In genomic region chr1:58923090-58923470, GRCh38 we compare ENCODE assay signal across 17 cellular contexts.
DNase-seq lines count a peak whose midpoint lies in the region; ATAC-seq and TF ChIP-seq lines count a peak whose summit lies in the region.
"Had no signal": no experiment of that assay in that cellular context is flagged by ENCODE, and none has a peak within 500 bp of the region (broad histone marks: within the 10 kb centered on the region; RNA-seq: fewer than 3 reads in every experiment).

No MANE protein-coding gene starts in this region.

- TF ChIP-seq CTCF in MCF 10A (IDR thresholded peaks at IDR 0.05; ENCODE audit: unreplicated experiment) (no peak), breast epithelium (IDR thresholded peaks at IDR 0.05) (no peak), mesothelial cell of epicardium (IDR thresholded peaks at IDR 0.05; ENCODE audit: unreplicated experiment) (no peak), tibial artery (IDR thresholded peaks at IDR 0.05) (no peak)

- intact Hi-C loops in MCF 10A (cut with micrococcal nuclease) (loop anchor here (10.0 kb wide), 1 partner anchor 772 kb away; no protein-coding TSS in a partner anchor), breast epithelium (cut with DNase I; ENCODE audit: low total_unique reads) (no loop called here), tibial artery (cut with DNase I; ENCODE audit: low total_unique reads) (no loop called here)
- intact Hi-C loops in activated T-helper 2 cell treated with anti-CD3 and anti-CD28 coated beads, Interferon-gamma antibody, Interleukin-2, Interleukin-4, amounts not matched to agents 10 μg/mL and 5 μg/mL and 100 μg/mL, durations not matched to agents 14 hours and 24 hours and 36 hours (cut with micrococcal nuclease): loop anchor here (2.0 kb wide), 1 partner anchor 20 kb away; no protein-coding TSS in a partner anchor

- ATAC-seq in GM18868 (IDR thresholded peaks at IDR 0.05; ENCODE audit: unreplicated experiment): no peak
- ATAC-seq in GM18867 (IDR thresholded peaks at IDR 0.05; ENCODE audit: unreplicated experiment): no peak

- POLR2A ChIA-PET in MCF 10A (lab: Yijun Ruan, JAX): interaction anchor here (0.6 to 3.3 kb wide), 12 partner anchors 8 to 751 kb away, joined by 3 to 38 read pairs (median 8); partner anchors contain the start of gene JUN

- H3K4me1 Mint-ChIP-seq in MCF 10A (ENCODE audit: insufficient read depth, unreplicated experiment) (peaks cover 58% of the 10 kb centered on the region), mesothelial cell of epicardium (peaks cover 47% of the 10 kb centered on the region)
- H3K4me1 Mint-ChIP-seq in activated T-helper 2 cell treated with anti-CD3 and anti-CD28 coated beads, Interferon-gamma antibody, Interleukin-2, Interleukin-4, amounts not matched to agents 10 μg/mL and 5 μg/mL and 100 μg/mL, durations not matched to agents 14 hours and 24 hours and 36 hours (ENCODE audit: low read depth): peaks cover 21% of the 10 kb centered on the region
- H3K4me1 Mint-ChIP-seq: H9 had no signal

- no peaks in the 10 kb centered on the region for H3K4me1 ChIP-seq in breast epithelium
- peaks cover 0 to 19% (median 7%) of the 10 kb centered on the region in 4 donors for H3K4me1 ChIP-seq in tibial artery

- CTCF ChIA-PET in MCF 10A (lab: Yijun Ruan, JAX): interaction anchor here (0.7 kb wide), 1 partner anchor 563 kb away, joined by 3 read pairs; no protein-coding TSS in a partner anchor

- H3K9me3 Mint-ChIP-seq in MCF 10A (ENCODE audit: unreplicated experiment) (no peaks in the 10 kb centered on the region), mesothelial cell of epicardium (no peaks in the 10 kb centered on the region)
- no peaks in the 10 kb centered on the region for H3K9me3 Mint-ChIP-seq in activated T-helper 2 cell treated with anti-CD3 and anti-CD28 coated beads, Interferon-gamma antibody, Interleukin-2, Interleukin-4, amounts not matched to agents 10 μg/mL and 5 μg/mL and 100 μg/mL, durations not matched to agents 14 hours and 24 hours and 36 hours
- H3K9me3 Mint-ChIP-seq: activated naive CD4-positive, alpha-beta T cell treated with anti-CD3 and anti-CD28 coated beads for 36 hours had no signal

- H3K27me3 Mint-ChIP-seq in MCF 10A (ENCODE audit: insufficient read depth, unreplicated experiment) (no peaks in the 10 kb centered on the region), mesothelial cell of epicardium (ENCODE audit: low read depth) (no peaks in the 10 kb centered on the region)
- no peaks in the 10 kb centered on the region for H3K27me3 Mint-ChIP-seq in activated T-helper 2 cell treated with anti-CD3 and anti-CD28 coated beads, Interferon-gamma antibody, Interleukin-2, Interleukin-4, amounts not matched to agents 10 μg/mL and 5 μg/mL and 100 μg/mL, durations not matched to agents 14 hours and 24 hours and 36 hours (ENCODE audit: low read depth)

- H3K9me3 ChIP-seq in breast epithelium (no peaks in the 10 kb centered on the region), tibial artery (no peaks in the 10 kb centered on the region)
- H3K9me3 ChIP-seq: heart left ventricle had no signal

- TF ChIP-seq POLR2A in breast epithelium (IDR thresholded peaks at IDR 0.05): no peak

- H3K27ac Mint-ChIP-seq in MCF 10A (ENCODE audit: low read depth, unreplicated experiment) (peak overlapping the region; percentile 87), mesothelial cell of epicardium (peak overlapping the region; percentile 96)
- peak overlapping the region; percentile 59 for H3K27ac Mint-ChIP-seq in activated T-helper 2 cell treated with anti-CD3 and anti-CD28 coated beads, Interferon-gamma antibody, Interleukin-2, Interleukin-4, amounts not matched to agents 10 μg/mL and 5 μg/mL and 100 μg/mL, durations not matched to agents 14 hours and 24 hours and 36 hours
- H3K27ac Mint-ChIP-seq: H9 had no signal

- H3K36me3 Mint-ChIP-seq in MCF 10A (ENCODE audit: insufficient read depth, unreplicated experiment): no peaks in the 10 kb centered on the region
- no peaks in the 10 kb centered on the region for H3K36me3 Mint-ChIP-seq in activated T-helper 2 cell treated with anti-CD3 and anti-CD28 coated beads, Interferon-gamma antibody, Interleukin-2, Interleukin-4, amounts not matched to agents 10 μg/mL and 5 μg/mL and 100 μg/mL, durations not matched to agents 14 hours and 24 hours and 36 hours (ENCODE audit: low read depth)
- H3K36me3 Mint-ChIP-seq in mesothelial cell of epicardium: no peaks in the 10 kb centered on the region

- DNase-seq in MCF 10A (ENCODE audit: unreplicated experiment) (no peak), breast epithelium (ENCODE audit: low spot score in 2 of 2) (no peak), mesothelial cell of epicardium (ENCODE audit: low spot score in 2 of 2, unreplicated experiment in 2 of 2) (no peak), tibial artery (no peak), AG08396 (ENCODE audit: low spot score) (no peak)
- DNase-seq in activated T-helper 2 cell treated with anti-CD3 and anti-CD28 coated beads, Interferon-gamma antibody, Interleukin-2, Interleukin-4, amounts not matched to agents 10 μg/mL and 5 μg/mL and 100 μg/mL, durations not matched to agents 14 hours and 24 hours and 36 hours (ENCODE audit: low spot score): no peak
- DNase-seq: dorsolateral prefrontal cortex, H9, heart left ventricle, Karpas-422, mesendoderm, NCI-H1417 treated with DMSO at 0.1 percent for 48 hours, SW 1271, WERI-Rb-1 had no signal

- H3K27me3 ChIP-seq in breast epithelium: no peaks in the 10 kb centered on the region
- H3K27me3 ChIP-seq in tibial artery: no peaks in the 10 kb centered on the region
- H3K27me3 ChIP-seq: dorsolateral prefrontal cortex, heart left ventricle had no signal

- H3K36me3 ChIP-seq in breast epithelium (no peaks in the 10 kb centered on the region), tibial artery (no peaks in the 10 kb centered on the region)
- H3K36me3 ChIP-seq: heart left ventricle, WERI-Rb-1 had no signal

- H3K4me3 ChIP-seq in breast epithelium (no peak overlapping the region), tibial artery (no peak overlapping the region)
- H3K4me3 ChIP-seq: dorsolateral prefrontal cortex, heart left ventricle had no signal

- H3K27ac ChIP-seq in breast epithelium (no peak overlapping the region), tibial artery (peak overlapping the region; percentile 12 to 26)
- H3K27ac ChIP-seq: dorsolateral prefrontal cortex, WERI-Rb-1 had no signal

- BruUV-seq in MCF 10A (replicated peaks; lab: Mats Ljungman, UMichigan): no TSS peak

- H3K4me3 Mint-ChIP-seq in MCF 10A (ENCODE audit: unreplicated experiment) (no peak overlapping the region), mesothelial cell of epicardium (no peak overlapping the region)
- H3K4me3 Mint-ChIP-seq in activated T-helper 2 cell treated with anti-CD3 and anti-CD28 coated beads, Interferon-gamma antibody, Interleukin-2, Interleukin-4, amounts not matched to agents 10 μg/mL and 5 μg/mL and 100 μg/mL, durations not matched to agents 14 hours and 24 hours and 36 hours (ENCODE audit: low read depth): no peak overlapping the region
- H3K4me3 Mint-ChIP-seq: activated naive CD4-positive, alpha-beta T cell treated with anti-CD3 and anti-CD28 coated beads for 36 hours; H9 had no signal

Comparison
In these comparisons a context has a peak if more than half of its experiments do, and no peak if none do; other contexts are left out.
1. intact Hi-C loops: an anchor here in MCF 10A (10.0 kb wide) and activated T-helper 2 cell treated with anti-CD3 and anti-CD28 coated beads, Interferon-gamma antibody, Interleukin-2, Interleukin-4, amounts not matched to agents 10 μg/mL and 5 μg/mL and 100 μg/mL, durations not matched to agents 14 hours and 24 hours and 36 hours (2.0 kb wide); none called in breast epithelium and tibial artery.
2. H3K27ac ChIP-seq: peak in tibial artery (2 of 2); none in breast epithelium (0 of 2).
3. Peak in every context shown above with its lines, with median percentiles within 50 percentile points of each other: H3K27ac Mint-ChIP-seq.